Comparison of ENCODE assay signal across 22 cellular contexts in genomic region chr1:201213926-201214325, GRCh38. TPM values are rescaled to one million over a fixed set of nuclear protein-coding genes. Genes with fewer than 3 reads are reported as not detected.
"Had no signal": no experiment of that assay in that cellular context is flagged by ENCODE, and none has a peak within 500 bp of the region (broad histone marks: within the 10 kb centered on the region; RNA-seq: fewer than 3 reads in every experiment).

No MANE protein-coding gene starts in this region.

- H3K9me3 ChIP-seq: breast epithelium, colonic mucosa, tibial nerve, uterus had no signal

- H3K27me3 ChIP-seq: breast epithelium, colonic mucosa, tibial nerve, uterus had no signal

- H3K4me1 ChIP-seq: breast epithelium, colonic mucosa, tibial nerve, uterus had no signal

- H3K4me3 ChIP-seq: breast epithelium, colonic mucosa, dorsolateral prefrontal cortex, tibial nerve, uterus had no signal

- DNase-seq: activated B cell treated with CpG ODN at 0.5 μM for 24 hours; activated CD4-positive, alpha-beta memory T cell treated with anti-CD3 and anti-CD28 coated beads for 36 hours; activated naive CD4-positive, alpha-beta T cell treated with Interleukin-2 at 50 U/mL for 16 hours; activated naive CD8-positive, alpha-beta T cell treated with anti-CD3 and anti-CD28 coated beads, Interleukin-2, amount 10 ng/mL, durations not matched to agents 7 days and 5 days; activated T-cell treated with anti-CD3 and anti-CD28 coated beads for 4 hours; amniotic stem cell; colonic mucosa; effector memory CD8-positive, alpha-beta T cell; foreskin melanocyte; nephron progenitor cell; nucleus accumbens; stimulated activated CD4-positive, alpha-beta T cell treated with anti-CD3 and anti-CD28 coated beads, Interleukin-4, amount 100 ng/mL, for 1 hour; stimulated activated naive CD4-positive, alpha-beta T cell treated with Interleukin-2 at 50 U/mL for 16 hours; substantia nigra; T-cell had no signal

- H3K27ac Mint-ChIP-seq: activated B cell treated with CpG ODN at 0.5 μM for 24 hours; activated CD4-positive, alpha-beta memory T cell treated with anti-CD3 and anti-CD28 coated beads for 36 hours; activated naive CD8-positive, alpha-beta T cell treated with anti-CD3 and anti-CD28 coated beads, Interleukin-2, amount 10 ng/mL, durations not matched to agents 7 days and 5 days; effector memory CD8-positive, alpha-beta T cell; memory B cell; nephron progenitor cell; T-cell; T-helper 2 cell treated with Interferon-gamma antibody and Interleukin-4, amounts not matched to agents 5 μg/mL and 100 μg/mL, for 36 hours had no signal

- H3K36me3 Mint-ChIP-seq: activated CD4-positive, alpha-beta memory T cell treated with anti-CD3 and anti-CD28 coated beads for 36 hours; activated naive CD8-positive, alpha-beta T cell treated with anti-CD3 and anti-CD28 coated beads, Interleukin-2, amount 10 ng/mL, durations not matched to agents 7 days and 5 days; memory B cell; T-cell had no signal

- H3K4me3 Mint-ChIP-seq: activated B cell treated with CpG ODN at 0.5 μM for 24 hours; activated CD4-positive, alpha-beta memory T cell treated with anti-CD3 and anti-CD28 coated beads for 36 hours; activated naive CD8-positive, alpha-beta T cell treated with anti-CD3 and anti-CD28 coated beads, Interleukin-2, amount 10 ng/mL, durations not matched to agents 7 days and 5 days; effector memory CD8-positive, alpha-beta T cell; memory B cell; nephron progenitor cell; T-cell; T-helper 2 cell treated with Interferon-gamma antibody and Interleukin-4, amounts not matched to agents 5 μg/mL and 100 μg/mL, for 36 hours had no signal

- H3K4me1 Mint-ChIP-seq: activated B cell treated with CpG ODN at 0.5 μM for 24 hours; activated naive CD8-positive, alpha-beta T cell treated with anti-CD3 and anti-CD28 coated beads, Interleukin-2, amount 10 ng/mL, durations not matched to agents 7 days and 5 days; memory B cell; T-cell had no signal

- H3K27ac ChIP-seq: breast epithelium, colonic mucosa, dorsolateral prefrontal cortex, tibial nerve, uterus had no signal

- H3K36me3 ChIP-seq: breast epithelium, colonic mucosa, tibial nerve, uterus had no signal

- ATAC-seq: effector memory CD8-positive, alpha-beta T cell; T-cell had no signal

- H3K9me3 Mint-ChIP-seq: activated B cell treated with CpG ODN at 0.5 μM for 24 hours; activated CD4-positive, alpha-beta memory T cell treated with anti-CD3 and anti-CD28 coated beads for 36 hours; activated naive CD8-positive, alpha-beta T cell treated with anti-CD3 and anti-CD28 coated beads, Interleukin-2, amount 10 ng/mL, durations not matched to agents 7 days and 5 days; effector memory CD8-positive, alpha-beta T cell; memory B cell; nephron progenitor cell; T-cell; T-helper 2 cell treated with Interferon-gamma antibody and Interleukin-4, amounts not matched to agents 5 μg/mL and 100 μg/mL, for 36 hours had no signal

RNA-seq across cellular contexts. Expression of gene IGFN1, which starts 23.3 kb away (rescaled TPM):
- total RNA-seq: activated B cell treated with CpG ODN at 0.5 μM for 24 hours; activated CD4-positive, alpha-beta memory T cell treated with anti-CD3 and anti-CD28 coated beads for 36 hours; activated naive CD8-positive, alpha-beta T cell treated with anti-CD3 and anti-CD28 coated beads, Interleukin-2, amount 10 ng/mL, durations not matched to agents 7 days and 5 days; endothelial cell of umbilical vein; T-cell; tibial nerve had no signal
